11 cellular contexts compared by ENCODE assay signal in the genomic region with DNA sequence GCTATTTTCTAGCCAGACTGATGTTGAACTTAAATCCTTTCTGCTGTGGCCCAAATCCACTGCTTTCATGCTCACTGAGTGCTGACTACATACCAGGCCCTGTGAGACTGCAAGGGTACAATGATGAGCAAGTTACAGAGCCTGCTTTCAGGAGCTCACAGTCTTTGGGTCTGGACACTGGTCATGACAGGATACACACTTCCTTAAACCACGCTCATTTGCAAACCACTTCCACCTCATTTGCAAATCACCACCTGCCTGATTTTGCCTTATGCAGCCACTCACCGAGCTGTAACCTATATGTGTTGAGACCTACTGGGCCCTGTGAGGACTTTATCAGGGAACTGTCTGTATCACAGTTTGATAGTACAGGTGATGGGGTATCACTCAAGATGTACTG. TPM values are rescaled to one million over a fixed set of nuclear protein-coding genes. Genes with fewer than 3 reads are reported as not detected.
DNase-seq lines count a peak whose midpoint lies in the region; ATAC-seq, FAIRE-seq and TF ChIP-seq lines count a peak whose summit lies in the region.
"Had no signal": no experiment of that assay in that cellular context is flagged by ENCODE, and none has a peak within 500 bp of the region (broad histone marks: within the 10 kb centered on the region; RNA-seq: fewer than 3 reads in every experiment).

No MANE protein-coding gene starts in this region.

- no peak for FAIRE-seq in HTR-8/SVneo (lab: Jason Lieb, UNC)
- FAIRE-seq: endometrium had no signal

- no peaks in the 10 kb centered on the region for H3K9me3 ChIP-seq in upper lobe of right lung
- H3K9me3 ChIP-seq: spleen had no signal

- DNase-seq in MV-4-11 (lab: John Stamatoyannopoulos, UW) (peak; percentile 5), upper lobe of right lung (no peak), HTR-8/SVneo (ENCODE audit: insufficient read length, low spot score) (no peak), 8988T (no peak), NCI-H1048 (lab: John Stamatoyannopoulos, UW) (no peak)
- DNase-seq: spleen, T-helper 1 cell had no signal

- H3K4me3 ChIP-seq in upper lobe of right lung = no peak overlapping the region
- H3K4me3 ChIP-seq: spleen had no signal

- H3K4me1 ChIP-seq in upper lobe of right lung = no peaks in the 10 kb centered on the region

- TF ChIP-seq CTCF in upper lobe of right lung (IDR thresholded peaks at IDR 0.05) = no peak

- no peaks in the 10 kb centered on the region for H3K27me3 ChIP-seq in upper lobe of right lung
- H3K27me3 ChIP-seq: spleen had no signal

- no peak for TF ChIP-seq POLR2A in GM18505 (IDR thresholded peaks at IDR 0.05; ENCODE audit: borderline replicate concordance, extremely low read depth, insufficient read depth, insufficient read length)

- intact Hi-C loops in upper lobe of right lung (cut with DNase I) = no loop called here

- H3K36me3 ChIP-seq in upper lobe of right lung = peaks cover 88% of the 10 kb centered on the region

- ATAC-seq in GM18505 (IDR thresholded peaks at IDR 0.05; ENCODE audit: unreplicated experiment) = peak; percentile 74
- ATAC-seq in GM19467 (IDR thresholded peaks at IDR 0.05; ENCODE audit: unreplicated experiment) = peak; percentile 94
- ATAC-seq in HG02938 (IDR thresholded peaks at IDR 0.05; ENCODE audit: unreplicated experiment) = peak; percentile 94
- no peak for ATAC-seq in upper lobe of right lung

- no peak overlapping the region for H3K27ac ChIP-seq in upper lobe of right lung
- H3K27ac ChIP-seq: spleen had no signal

RNA-seq across cellular contexts. Expression of gene LRRC58, which starts 50.2 kb away (rescaled TPM):
- total RNA-seq in upper lobe of right lung = 21.8 TPM

RNA-seq across cellular contexts. Expression of gene FSTL1, which starts 51.4 kb away (rescaled TPM):
- 221 TPM for total RNA-seq in upper lobe of right lung
